In the genomic region with DNA sequence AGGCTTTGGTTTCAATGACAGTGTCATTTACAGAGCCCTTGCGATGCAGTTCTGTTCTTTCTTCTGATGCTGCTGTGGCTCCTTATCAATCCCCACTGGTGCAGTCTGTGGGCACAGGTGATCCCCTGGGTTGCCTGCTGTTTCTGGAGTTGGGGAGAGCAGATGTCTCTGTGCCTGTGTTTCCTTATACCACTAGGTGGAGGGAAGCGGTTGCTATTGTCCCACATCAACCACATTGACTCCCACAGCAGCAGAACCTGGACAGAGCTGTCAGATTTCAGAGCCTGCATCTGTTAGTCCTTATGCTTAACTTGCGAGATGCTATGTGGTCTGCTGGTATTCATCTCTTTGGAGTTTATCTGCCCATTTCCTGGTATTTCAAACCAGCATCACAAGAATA, we compare ENCODE assay signal across 11 cellular contexts. TPM values are rescaled to one million over a fixed set of nuclear protein-coding genes. Genes with fewer than 3 reads are reported as not detected.
A peak's percentile ranks its signal among the peaks of the same experiment; 100 is the strongest.
DNase-seq lines count a peak whose midpoint lies in the region; ATAC-seq and TF ChIP-seq lines count a peak whose summit lies in the region.
"Had no signal": no experiment of that assay in that cellular context is flagged by ENCODE, and none has a peak within 500 bp of the region (broad histone marks: within the 10 kb centered on the region; RNA-seq: fewer than 3 reads in every experiment).

No MANE protein-coding gene starts in this region.

- no peaks in the 10 kb centered on the region for H3K36me3 ChIP-seq in cardiac muscle cell
- H3K36me3 ChIP-seq: Peyer's patch had no signal

- TF ChIP-seq CTCF in cardiac muscle cell (IDR thresholded peaks at IDR 0.05; ENCODE audit: low read depth, low read length) (peak; percentile 40), LNCaP clone FGC (IDR thresholded peaks at IDR 0.05; ENCODE audit: control insufficient read depth, extremely low read depth, insufficient read depth) (0 out of 2 replicates have a peak, but pooled peaks have one; percentile 5), type B pancreatic cell (conservative IDR thresholded peaks at IDR 0.05) (peak; percentile 41)

- H3K27ac Mint-ChIP-seq in effector memory CD8-positive, alpha-beta T cell = peak overlapping the region in 1 of 2 donors; percentile 58
- no peak overlapping the region for H3K27ac Mint-ChIP-seq in type B pancreatic cell
- H3K27ac Mint-ChIP-seq: activated naive CD4-positive, alpha-beta T cell treated with anti-CD3 and anti-CD28 coated beads, Interleukin-2, amount 50 U/mL, for 24 hours; immature natural killer cell had no signal

- peaks cover 10% of the 10 kb centered on the region for H3K4me1 ChIP-seq in cardiac muscle cell (ENCODE audit: low read depth)
- H3K4me1 ChIP-seq: Peyer's patch had no signal

- peaks cover 0 to 6% of the 10 kb centered on the region in 2 donors for H3K9me3 Mint-ChIP-seq in effector memory CD8-positive, alpha-beta T cell
- H3K9me3 Mint-ChIP-seq in type B pancreatic cell = no peaks in the 10 kb centered on the region
- H3K9me3 Mint-ChIP-seq: activated naive CD4-positive, alpha-beta T cell treated with anti-CD3 and anti-CD28 coated beads, Interleukin-2, amount 50 U/mL, for 24 hours had no signal

- intact Hi-C loops in left cardiac atrium (cut with DNase I) = no loop called here

- no peaks in the 10 kb centered on the region for H3K36me3 Mint-ChIP-seq in effector memory CD8-positive, alpha-beta T cell (ENCODE audit: insufficient read depth)
- peaks cover 6% of the 10 kb centered on the region for H3K36me3 Mint-ChIP-seq in type B pancreatic cell
- H3K36me3 Mint-ChIP-seq: activated naive CD4-positive, alpha-beta T cell treated with anti-CD3 and anti-CD28 coated beads, Interleukin-2, amount 50 U/mL, for 24 hours had no signal

- DNase-seq in cardiac muscle cell (ENCODE audit: low read depth in 1 of 2, low spot score in 1 of 2) (peak in 1 of 2 donors; percentile 49), left cardiac atrium (no peak), LNCaP clone FGC (ENCODE audit: low read depth) (no peak), type B pancreatic cell (ENCODE audit: extremely low spot score, unreplicated experiment) (no peak), NOMO-1 treated with DMSO at 0.1 percent for 48 hours (lab: John Stamatoyannopoulos, UW; ENCODE audit: unreplicated experiment) (no peak), inferior parietal cortex (ENCODE audit: extremely low spot score) (no peak)
- no peak for DNase-seq in effector memory CD8-positive, alpha-beta T cell
- DNase-seq: Peyer's patch had no signal

- no peaks in the 10 kb centered on the region for H3K9me3 ChIP-seq in cardiac muscle cell (ENCODE audit: low read depth)
- H3K9me3 ChIP-seq: Peyer's patch had no signal

- no peaks in the 10 kb centered on the region for H3K4me1 Mint-ChIP-seq in effector memory CD8-positive, alpha-beta T cell (ENCODE audit: low read depth in 2 of 2)
- no peaks in the 10 kb centered on the region for H3K4me1 Mint-ChIP-seq in type B pancreatic cell (ENCODE audit: unreplicated experiment)
- H3K4me1 Mint-ChIP-seq: activated naive CD4-positive, alpha-beta T cell treated with anti-CD3 and anti-CD28 coated beads, Interleukin-2, amount 50 U/mL, for 24 hours had no signal

- no peak overlapping the region for H3K27ac ChIP-seq in cardiac muscle cell
- H3K27ac ChIP-seq: Peyer's patch had no signal

- no peak overlapping the region for H3K4me3 Mint-ChIP-seq in effector memory CD8-positive, alpha-beta T cell
- H3K4me3 Mint-ChIP-seq in type B pancreatic cell = no peak overlapping the region
- H3K4me3 Mint-ChIP-seq: activated naive CD4-positive, alpha-beta T cell treated with anti-CD3 and anti-CD28 coated beads, Interleukin-2, amount 50 U/mL, for 24 hours; immature natural killer cell had no signal

- H3K4me3 ChIP-seq in cardiac muscle cell = no peak overlapping the region
- no peak overlapping the region for H3K4me3 ChIP-seq in LNCaP clone FGC (ENCODE audit: low read depth, low read length)
- H3K4me3 ChIP-seq: Peyer's patch had no signal

- no peaks in the 10 kb centered on the region for H3K27me3 ChIP-seq in cardiac muscle cell
- H3K27me3 ChIP-seq: Peyer's patch had no signal

- H3K27me3 Mint-ChIP-seq in effector memory CD8-positive, alpha-beta T cell = no peaks in the 10 kb centered on the region
- no peaks in the 10 kb centered on the region for H3K27me3 Mint-ChIP-seq in type B pancreatic cell
- H3K27me3 Mint-ChIP-seq: activated naive CD4-positive, alpha-beta T cell treated with anti-CD3 and anti-CD28 coated beads, Interleukin-2, amount 50 U/mL, for 24 hours had no signal

- no peak for ATAC-seq in left cardiac atrium
- ATAC-seq in effector memory CD8-positive, alpha-beta T cell (replicated peaks) = peak; percentile 54
- ATAC-seq in HG03520 (IDR thresholded peaks at IDR 0.05; ENCODE audit: unreplicated experiment) = no peak

RNA-seq across cellular contexts. Expression of a gene that starts 57.7 kb away (rescaled TPM):
- total RNA-seq in cardiac muscle cell (1.9 and 7.4 TPM in 2 replicates), left cardiac atrium (under 1 TPM in 1 of 2 donors, not detected in 1; 0.32 TPM), type B pancreatic cell (ENCODE audit: low replicate concordance) (4.0 and 10.1 TPM in 2 replicates)
- 2.0 and 11.2 TPM in 2 replicates for polyA plus RNA-seq in cardiac muscle cell
